ENCODE assay signal across 21 cellular contexts in genomic region chr13:45222919-45223318, GRCh38. TPM values are rescaled to one million over a fixed set of nuclear protein-coding genes. Genes with fewer than 3 reads are reported as not detected.
DNase-seq lines count a peak whose midpoint lies in the region; ATAC-seq, FAIRE-seq and TF ChIP-seq lines count a peak whose summit lies in the region.
"Had no signal": no experiment of that assay in that cellular context is flagged by ENCODE, and none has a peak within 500 bp of the region (broad histone marks: within the 10 kb centered on the region; RNA-seq: fewer than 3 reads in every experiment).

No MANE protein-coding gene starts in this region.

- no peak for TF ChIP-seq EP300 in ovary (IDR thresholded peaks at IDR 0.05)

- no peak overlapping the region for H4K91ac ChIP-seq in IMR-90 (ENCODE audit: insufficient read depth, low read depth, low read length)

- H2AFZ ChIP-seq in IMR-90 (replicated peaks; ENCODE audit: low read length, poor library complexity) (no peak overlapping the region), astrocyte (ENCODE audit: low read depth, low read length) (no peak overlapping the region), keratinocyte (ENCODE audit: control insufficient read depth, low read length) (no peak overlapping the region), GM23248 (no peak overlapping the region)
- H2AFZ ChIP-seq: GM23338 had no signal

- H2BK15ac ChIP-seq in IMR-90 (ENCODE audit: low read depth, low read length): no peak overlapping the region

- DNase-seq in IMR-90 (no peak), astrocyte (ENCODE audit: low read depth) (no peak), keratinocyte (ENCODE audit: low read depth, low spot score) (no peak), GM23248 (no peak), ovary (no peak), SKM-1 treated with dmso at 0.1 percent for 144 hours (lab: John Stamatoyannopoulos, UW; ENCODE audit: unreplicated experiment) (no peak)
- DNase-seq: C1 segment of cervical spinal cord; Calu3; CD4-positive, alpha-beta memory T cell; COR-L47; DMS53; DMS79 treated with DMSO at 0.1 percent for 48 hours; GF-D8; H9 had no signal

- no peaks in the 10 kb centered on the region for H3K27me3 Mint-ChIP-seq in astrocyte (ENCODE audit: low read depth, unreplicated experiment)
- H3K27me3 Mint-ChIP-seq: CD4-positive, alpha-beta memory T cell had no signal

- TF ChIP-seq RAD21 in IMR-90 (IDR thresholded peaks at IDR 0.05; ENCODE audit: low read length): no peak

- peaks cover 34% of the 10 kb centered on the region for H3K4me1 Mint-ChIP-seq in astrocyte (ENCODE audit: low read depth, unreplicated experiment)

- H2BK5ac ChIP-seq in IMR-90 (ENCODE audit: low read depth, low read length, poor library complexity, severe bottlenecking): peak overlapping the region; percentile 57

- H3K79me2 ChIP-seq in astrocyte (ENCODE audit: insufficient read depth, low read length) (peaks cover 58% of the 10 kb centered on the region), keratinocyte (ENCODE audit: control insufficient read depth, insufficient read depth, low read length) (peaks cover 45% of the 10 kb centered on the region), GM23248 (ENCODE audit: insufficient read depth) (peaks cover 9% of the 10 kb centered on the region)

- no peak for TF ChIP-seq POLR2A in IMR-90 (IDR thresholded peaks at IDR 0.05; ENCODE audit: low read depth, low read length)
- no peak for TF ChIP-seq POLR2A in ovary (IDR thresholded peaks at IDR 0.05)

- H3F3A ChIP-seq in GM23248 (ENCODE audit: insufficient read depth): peaks cover 40% of the 10 kb centered on the region

- TF ChIP-seq CTCF in IMR-90 (conservative IDR thresholded peaks at IDR 0.05; ENCODE audit: low read depth, low read length) (no peak), astrocyte (IDR thresholded peaks at IDR 0.05; ENCODE audit: insufficient read depth, low read depth, low read length) (no peak), keratinocyte (optimal IDR thresholded peaks at IDR 0.05 in 1 of 3, IDR thresholded peaks at IDR 0.05 in 1 of 3, conservative IDR thresholded peaks at IDR 0.05 in 1 of 3; ENCODE audit: extremely low read depth in 1 of 3, insufficient read depth in 2 of 3, low read length in 3 of 3) (no peak), ovary (IDR thresholded peaks at IDR 0.05) (no peak)

- H3K9me3 ChIP-seq in IMR-90 (ENCODE audit: control insufficient read depth, insufficient read depth, low read length): no peaks in the 10 kb centered on the region
- no peaks in the 10 kb centered on the region for H3K9me3 ChIP-seq in astrocyte (ENCODE audit: insufficient read depth, low read depth, low read length)
- H3K9me3 ChIP-seq in keratinocyte (ENCODE audit: control insufficient read depth, low read depth, low read length): no peaks in the 10 kb centered on the region
- no peaks in the 10 kb centered on the region for H3K9me3 ChIP-seq in GM23248 (ENCODE audit: low read depth)
- no peaks in the 10 kb centered on the region for H3K9me3 ChIP-seq in ovary

- peak overlapping the region; percentile 38; the same call in 1 of the 2 replicates for H3K4ac ChIP-seq in IMR-90 (ENCODE audit: low read depth, low read length)

- no peak for ATAC-seq in IMR-90 (ENCODE audit: low read depth)
- ATAC-seq: GM23338, HCT116 had no signal

- FAIRE-seq in astrocyte (lab: Jason Lieb, UNC) (no peak), keratinocyte (lab: Jason Lieb, UNC) (peak; percentile 75)
- FAIRE-seq: GM12891 had no signal

- no peak overlapping the region for H2AK9ac ChIP-seq in IMR-90 (replicated peaks; ENCODE audit: low read depth, low read length, poor library complexity)

- H3K4me3 Mint-ChIP-seq in astrocyte (ENCODE audit: unreplicated experiment): no peak overlapping the region
- H3K4me3 Mint-ChIP-seq: CD4-positive, alpha-beta memory T cell; GM23338; H9 had no signal

- no peak overlapping the region for H3K27ac ChIP-seq in IMR-90 (ENCODE audit: insufficient read depth, low read length)
- H3K27ac ChIP-seq in astrocyte (ENCODE audit: low read depth, low read length): no peak overlapping the region
- no peak overlapping the region for H3K27ac ChIP-seq in keratinocyte (ENCODE audit: control insufficient read depth, insufficient read depth, low read length)
- H3K27ac ChIP-seq in GM23248: no peak overlapping the region
- no peak overlapping the region for H3K27ac ChIP-seq in ovary

- POLR2A ChIA-PET in IMR-90 (lab: Charles Lee; ENCODE audit: unreplicated experiment): no interaction called here

- H3K9me3 Mint-ChIP-seq in astrocyte (ENCODE audit: unreplicated experiment): no peaks in the 10 kb centered on the region
- H3K9me3 Mint-ChIP-seq: CD4-positive, alpha-beta memory T cell; GM23338; H9 had no signal

- H3K9me1 ChIP-seq in IMR-90 (ENCODE audit: insufficient read depth, low read length) (peaks cover 2% of the 10 kb centered on the region; the same call in 1 of the 2 replicates), keratinocyte (ENCODE audit: control insufficient read depth, extremely low read depth, insufficient read depth, low read length) (no peaks in the 10 kb centered on the region)

- intact Hi-C loops in IMR-90 (cut with micrococcal nuclease): no loop called here
- intact Hi-C loops in ovary (cut with DNase I): no loop called here

- no CpG with 5 or more reads among the region's 1 CpG for whole genome bisulfite sequencing in IMR-90 (ENCODE audit: extremely low coverage in 2 of 2, insufficient read length in 1 of 2), 2 experiments
- WGBS in GM23248 (ENCODE audit: low coverage in 1 of 2, low lambda C conversion rate in 2 of 2, missing lambda C conversion rate in 2 of 2), 2 experiments: 96 to 100% methylated on average over 1 of the region's 1 CpG
- 98 to 100% (median 100%) methylated on average over 1 of the region's 1 CpG for WGBS in ovary, 3 donors

- no peak overlapping the region for H3K9ac ChIP-seq in IMR-90 (ENCODE audit: low read depth, low read length)
- H3K9ac ChIP-seq in astrocyte (ENCODE audit: low read length): no peak overlapping the region
- no peak overlapping the region for H3K9ac ChIP-seq in keratinocyte (ENCODE audit: control insufficient read depth, extremely low read depth, insufficient read depth, low read length)
- no peak overlapping the region for H3K9ac ChIP-seq in GM23248

- no TSS peak for BruUV-seq in IMR-90 (replicated peaks; lab: Mats Ljungman, UMichigan)

- H3K27ac Mint-ChIP-seq in astrocyte (ENCODE audit: unreplicated experiment): peak overlapping the region; percentile 75
- H3K27ac Mint-ChIP-seq: CD4-positive, alpha-beta memory T cell; GM23338; H9 had no signal

- no peak overlapping the region for H4K8ac ChIP-seq in IMR-90 (ENCODE audit: low read depth in 2 of 2, low read length in 2 of 2)

- no peaks in the 10 kb centered on the region for H4K20me1 ChIP-seq in IMR-90 (ENCODE audit: insufficient read depth, low read length)
- H4K20me1 ChIP-seq in astrocyte (ENCODE audit: insufficient read depth, low read length): no peaks in the 10 kb centered on the region
- no peaks in the 10 kb centered on the region for H4K20me1 ChIP-seq in keratinocyte (ENCODE audit: control insufficient read depth, extremely low read depth, insufficient read depth, low read length)
- H4K20me1 ChIP-seq in GM23248 (ENCODE audit: insufficient read depth): no peaks in the 10 kb centered on the region

- peaks cover 36 to 37% of the 10 kb centered on the region in 2 experiments for H3K79me1 ChIP-seq in IMR-90 (ENCODE audit: low read depth in 1 of 2, low read length in 2 of 2)

- no peak overlapping the region for H3K14ac ChIP-seq in IMR-90 (replicated peaks; ENCODE audit: low read depth, low read length)

- H3K4me1 ChIP-seq in IMR-90 (ENCODE audit: control insufficient read depth, insufficient read depth, low read length): peaks cover 2% of the 10 kb centered on the region; the same call in 1 of the 2 replicates
- H3K4me1 ChIP-seq in astrocyte (ENCODE audit: insufficient read depth, low read length): peaks cover 20% of the 10 kb centered on the region
- peaks cover 45% of the 10 kb centered on the region for H3K4me1 ChIP-seq in keratinocyte (ENCODE audit: control insufficient read depth, extremely low read depth, insufficient read depth, low read length)
- peaks cover 55% of the 10 kb centered on the region for H3K4me1 ChIP-seq in GM23248 (ENCODE audit: insufficient read depth)
- H3K4me1 ChIP-seq in ovary (ENCODE audit: insufficient read depth): no peaks in the 10 kb centered on the region

- H3K18ac ChIP-seq in IMR-90 (ENCODE audit: low read depth, low read length): peak overlapping the region; percentile 37; the same call in 1 of the 2 replicates

- H2BK20ac ChIP-seq in IMR-90 (ENCODE audit: low read depth, low read length): no peak overlapping the region

- H3K56ac ChIP-seq in IMR-90 (ENCODE audit: extremely low read depth, insufficient read depth, low read length): no peak overlapping the region

- peaks cover 4% of the 10 kb centered on the region for H3K36me3 Mint-ChIP-seq in astrocyte (ENCODE audit: low read depth, unreplicated experiment)

- H3K36me3 ChIP-seq in IMR-90 (ENCODE audit: control insufficient read depth, insufficient read depth, low read length): no peaks in the 10 kb centered on the region
- no peaks in the 10 kb centered on the region for H3K36me3 ChIP-seq in astrocyte (ENCODE audit: insufficient read depth, low read length)
- H3K36me3 ChIP-seq in keratinocyte (ENCODE audit: control insufficient read depth in 2 of 2, extremely low read depth in 1 of 2, insufficient read depth in 2 of 2, low read length in 2 of 2): peaks cover 0 to 8% of the 10 kb centered on the region in 2 experiments
- H3K36me3 ChIP-seq in GM23248 (ENCODE audit: low read depth): no peaks in the 10 kb centered on the region
- H3K36me3 ChIP-seq in ovary: no peaks in the 10 kb centered on the region

- H2AK5ac ChIP-seq in IMR-90 (ENCODE audit: low read depth, low read length): peak overlapping the region; percentile 89

- in situ Hi-C loops in IMR-90 (cut with MboI; ENCODE audit: low sequenced_read_pairs): no loop called here
- in situ Hi-C loops in GM23248 (cut with MboI): no loop called here

- dilution Hi-C loops in IMR-90 (cut with HindIII; ENCODE audit: low sequenced_read_pairs, unreplicated experiment) (no loop called here), keratinocyte (cut with MboI; ENCODE audit: extremely low pct_ligation_motif_present, low sequenced_read_pairs) (no loop called here)

- H3K9me2 ChIP-seq in GM23248 (ENCODE audit: insufficient read depth): no peaks in the 10 kb centered on the region

- H3K4me2 ChIP-seq in IMR-90 (ENCODE audit: low read depth, low read length) (no peak overlapping the region), astrocyte (ENCODE audit: low read length) (no peak overlapping the region), keratinocyte (ENCODE audit: control insufficient read depth, extremely low read depth, insufficient read depth, low read depth, low read length) (no peak overlapping the region), GM23248 (ENCODE audit: unreplicated experiment) (no peak overlapping the region)
- H3K4me2 ChIP-seq: GM23338 had no signal

- no peak overlapping the region for H3K23ac ChIP-seq in IMR-90 (ENCODE audit: low read depth, low read length)

- H3K4me3 ChIP-seq in IMR-90 (ENCODE audit: insufficient read depth, low read depth, low read length) (no peak overlapping the region), astrocyte (ENCODE audit: insufficient read depth, low read depth, low read length) (no peak overlapping the region), keratinocyte (ENCODE audit: control insufficient read depth in 2 of 3, extremely low read depth in 1 of 3, insufficient read depth in 2 of 3, low read depth in 1 of 3, low read length in 3 of 3) (no peak overlapping the region), GM23248 (no peak overlapping the region), ovary (no peak overlapping the region)
- H3K4me3 ChIP-seq: GM23338 had no signal

- H3K27me3 ChIP-seq in IMR-90 (ENCODE audit: control insufficient read depth, insufficient read depth, low read length) (no peaks in the 10 kb centered on the region), astrocyte (ENCODE audit: insufficient read depth, low read length) (no peaks in the 10 kb centered on the region), keratinocyte (ENCODE audit: control insufficient read depth, extremely low read depth, insufficient read depth, low read length) (no peaks in the 10 kb centered on the region), GM23248 (replicated peaks; ENCODE audit: insufficient read depth) (no peaks in the 10 kb centered on the region), ovary (no peaks in the 10 kb centered on the region)

- H4K5ac ChIP-seq in IMR-90 (ENCODE audit: low read depth, low read length): no peak overlapping the region

- H2BK120ac ChIP-seq in IMR-90 (ENCODE audit: low read depth, low read length): no peak overlapping the region

- CTCF ChIA-PET in IMR-90 (lab: Yijun Ruan, JAX): no interaction called here

RNA-seq across cellular contexts. Expression of gene KCTD4, which starts 22.1 kb away (rescaled TPM):
- total RNA-seq in IMR-90 (2012; rRNA removed): 0.56 and 0.72 TPM in 2 replicates
- polyA plus RNA-seq in IMR-90 (2012; rRNA removed): 0.40 and 0.53 TPM in 2 replicates
- 0.05 and 0.08 TPM in 2 replicates for polyA plus RNA-seq in IMR-90 (2012; cell fraction: cytosol; rRNA removed)
- polyA plus RNA-seq in IMR-90 (2012; cell fraction: nucleus; rRNA removed; ENCODE audit: low replicate concordance): 0.03 and 0.25 TPM in 2 replicates
- 0.41 and 0.64 TPM in 2 replicates for total RNA-seq in astrocyte
- polyA plus RNA-seq in keratinocyte: 0.28 to 0.44 TPM (median 0.39 TPM) in 3 replicates
- 1.5 TPM for polyA plus RNA-seq in keratinocyte (2011; ENCODE audit: low read depth)
- polyA plus RNA-seq in keratinocyte (2011; cell fraction: cytosol; rRNA removed): 0.47 and 1.2 TPM in 2 replicates
- 1.2 and 1.3 TPM in 2 replicates for polyA plus RNA-seq in keratinocyte (2011; cell fraction: nucleus; rRNA removed)
- 0.55 and 1.2 TPM in 2 replicates for polyA plus RNA-seq in keratinocyte (2012; ENCODE audit: low replicate concordance)
- 0.10 to 0.32 TPM in 2 of 3 replicates, not detected in the other for polyA minus RNA-seq in keratinocyte
- polyA minus RNA-seq in keratinocyte (2011; cell fraction: cytosol; rRNA and poly(A)+ RNA removed): not detected
- polyA minus RNA-seq in keratinocyte (2011; cell fraction: nucleus; rRNA and poly(A)+ RNA removed): 0.39 TPM in 1 of 2 replicates, not detected in the other
- 0.65 and 2.3 TPM in 2 replicates for total RNA-seq in GM23248 (2014; rRNA removed; shearing (Covaris generic))
- 1.8 and 2.1 TPM in 2 replicates for polyA plus RNA-seq in GM23248 (2016; fragmentation: Nextera tagmentation; extraction: Ambion mirVana)
- total RNA-seq in ovary: not detected
- not detected for polyA plus RNA-seq in ovary
- total RNA-seq: A673; Calu3; CD4-positive, alpha-beta memory T cell; Daoy; G401; GM23338; H4; H9 had no signal
